ENCODE assay signal across 29 cellular contexts in the genomic region with DNA sequence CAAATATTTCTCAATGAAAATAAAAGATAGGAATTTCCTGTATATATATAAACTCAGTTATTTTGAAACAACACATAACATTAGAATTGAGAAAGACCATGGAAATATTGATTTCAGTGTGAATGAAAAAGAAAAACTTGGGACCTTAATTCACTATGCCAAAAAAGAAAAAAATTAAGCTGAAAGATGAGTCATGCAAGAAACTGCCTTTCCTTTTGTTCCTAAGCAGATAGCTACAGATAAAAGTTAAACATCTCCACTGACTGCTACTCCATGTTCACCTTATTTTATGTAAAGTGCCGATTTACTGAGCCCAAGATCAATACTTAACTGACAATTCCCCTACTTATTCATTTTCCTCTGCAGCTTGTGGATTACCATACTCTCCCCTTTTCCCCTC. TPM values are rescaled to one million over a fixed set of nuclear protein-coding genes. Genes with fewer than 3 reads are reported as not detected.
DNase-seq lines count a peak whose midpoint lies in the region; ATAC-seq, FAIRE-seq and TF ChIP-seq lines count a peak whose summit lies in the region.
"Had no signal": no experiment of that assay in that cellular context is flagged by ENCODE, and none has a peak within 500 bp of the region (broad histone marks: within the 10 kb centered on the region; RNA-seq: fewer than 3 reads in every experiment).

No MANE protein-coding gene starts in this region.

- peak overlapping the region; percentile 62; the same call in 1 of the 2 replicates for H2BK5ac ChIP-seq in H1 (ENCODE audit: low read depth, low read length)
- H2BK5ac ChIP-seq in neuronal stem cell (ENCODE audit: low read length) = no peak overlapping the region

- no peak for TF ChIP-seq RAD21 in H1 (IDR thresholded peaks at IDR 0.05 in 1 of 2, conservative IDR thresholded peaks at IDR 0.05 in 1 of 2; ENCODE audit: low read depth in 2 of 2, low read length in 2 of 2)

- H3K9me2 ChIP-seq in GM23248 (ENCODE audit: insufficient read depth) = no peaks in the 10 kb centered on the region
- H3K9me2 ChIP-seq in PC-3 (replicated peaks; ENCODE audit: low read length) = no peaks in the 10 kb centered on the region

- H2BK120ac ChIP-seq in H1 (replicated peaks; ENCODE audit: low read depth, low read length) = no peak overlapping the region
- H2BK120ac ChIP-seq in neuronal stem cell (ENCODE audit: low read depth, low read length) = no peak overlapping the region

- H3K23ac ChIP-seq in H1 (ENCODE audit: insufficient read length) (no peak overlapping the region), neuronal stem cell (ENCODE audit: low read depth, low read length, poor library complexity) (no peak overlapping the region)

- H4K20me1 ChIP-seq in GM23248 (ENCODE audit: insufficient read depth) (no peaks in the 10 kb centered on the region), PC-3 (ENCODE audit: low read length) (no peaks in the 10 kb centered on the region), H1 (replicated peaks in 1 of 2; ENCODE audit: control insufficient read depth in 1 of 2, insufficient read depth in 2 of 2, low read length in 2 of 2) (no peaks in the 10 kb centered on the region)

- no peak overlapping the region for H3K4me3 ChIP-seq in GM23248
- no peak overlapping the region for H3K4me3 ChIP-seq in PC-3 (ENCODE audit: low read length)
- H3K4me3 ChIP-seq in H1 (ENCODE audit: extremely low read depth in 1 of 4, insufficient read depth in 2 of 4, low read depth in 3 of 4, low read length in 4 of 4) = no peak overlapping the region
- H3K4me3 ChIP-seq in neuronal stem cell (ENCODE audit: low read length in 2 of 2) = no peak overlapping the region
- H3K4me3 ChIP-seq in ovary = no peak overlapping the region
- no peak overlapping the region for H3K4me3 ChIP-seq in right lobe of liver
- H3K4me3 ChIP-seq: SJSA1 had no signal

- H3F3A ChIP-seq in GM23248 (ENCODE audit: insufficient read depth) = no peaks in the 10 kb centered on the region
- H3F3A ChIP-seq in PC-3 (ENCODE audit: low read length, unreplicated experiment) = no peaks in the 10 kb centered on the region

- H3K9me3 ChIP-seq in GM23248 (ENCODE audit: low read depth) = no peaks in the 10 kb centered on the region
- H3K9me3 ChIP-seq in PC-3 (ENCODE audit: low read length) = no peaks in the 10 kb centered on the region
- no peaks in the 10 kb centered on the region for H3K9me3 ChIP-seq in H1 (ENCODE audit: insufficient read depth in 2 of 2, low read depth in 1 of 2, low read length in 1 of 2)
- H3K9me3 ChIP-seq in neuronal stem cell (replicated peaks in 1 of 2; ENCODE audit: control insufficient read depth in 2 of 2, insufficient read depth in 1 of 2, low read depth in 1 of 2, low read length in 2 of 2) = no peaks in the 10 kb centered on the region
- H3K9me3 ChIP-seq in ovary = no peaks in the 10 kb centered on the region
- no peaks in the 10 kb centered on the region for H3K9me3 ChIP-seq in right lobe of liver
- H3K9me3 ChIP-seq: SJSA1 had no signal

- H3K4me2 ChIP-seq in GM23248 (ENCODE audit: unreplicated experiment) (no peak overlapping the region), PC-3 (ENCODE audit: low read length) (no peak overlapping the region), H1 (ENCODE audit: insufficient read depth in 1 of 2, low read depth in 2 of 2, low read length in 2 of 2) (no peak overlapping the region), neuronal stem cell (ENCODE audit: insufficient read depth, low read length, poor library complexity, severe bottlenecking) (no peak overlapping the region)

- H3K27me3 ChIP-seq in GM23248 (replicated peaks; ENCODE audit: insufficient read depth) (peaks cover 18% of the 10 kb centered on the region), PC-3 (ENCODE audit: low read length) (no peaks in the 10 kb centered on the region), H1 (replicated peaks in 1 of 4; ENCODE audit: control insufficient read depth in 3 of 4, extremely low read depth in 1 of 4, insufficient read depth in 3 of 4, low read length in 3 of 4) (no peaks in the 10 kb centered on the region), neuronal stem cell (ENCODE audit: control insufficient read depth in 3 of 3, insufficient read depth in 3 of 3, low read depth in 1 of 3, low read length in 3 of 3) (no peaks in the 10 kb centered on the region), ovary (no peaks in the 10 kb centered on the region), right lobe of liver (no peaks in the 10 kb centered on the region)
- H3K27me3 ChIP-seq: SJSA1 had no signal

- H2AK5ac ChIP-seq in H1 (ENCODE audit: low read depth, low read length) = no peak overlapping the region
- no peak overlapping the region for H2AK5ac ChIP-seq in neuronal stem cell (ENCODE audit: low read depth, low read length)

- peak overlapping the region; percentile 85 for H4K5ac ChIP-seq in H1 (ENCODE audit: insufficient read length, low read depth, low read length)

- H3K27ac ChIP-seq in GM23248 (no peak overlapping the region), PC-3 (ENCODE audit: low read length) (no peak overlapping the region), H1 (ENCODE audit: low read depth, low read length) (no peak overlapping the region), neuronal stem cell (replicated peaks; ENCODE audit: low read length) (no peak overlapping the region), ovary (no peak overlapping the region), right lobe of liver (no peak overlapping the region)
- H3K27ac ChIP-seq: SJSA1 had no signal

- no peak overlapping the region for H3K56ac ChIP-seq in H1 (replicated peaks; ENCODE audit: insufficient read length, low read depth, low read length)

- no TSS peak for BruUV-seq in PC-3 (replicated peaks; lab: Mats Ljungman, UMichigan)

- H3K36me3 ChIP-seq in GM23248 (ENCODE audit: low read depth) = no peaks in the 10 kb centered on the region
- no peaks in the 10 kb centered on the region for H3K36me3 ChIP-seq in PC-3 (ENCODE audit: low read depth, low read length)
- H3K36me3 ChIP-seq in H1 (ENCODE audit: control insufficient read depth in 2 of 4, insufficient read depth in 4 of 4, low read length in 3 of 4) = no peaks in the 10 kb centered on the region
- no peaks in the 10 kb centered on the region for H3K36me3 ChIP-seq in neuronal stem cell (replicated peaks in 1 of 2; ENCODE audit: control insufficient read depth in 2 of 2, insufficient read depth in 2 of 2, low read length in 2 of 2)
- no peaks in the 10 kb centered on the region for H3K36me3 ChIP-seq in ovary
- H3K36me3 ChIP-seq in right lobe of liver = no peaks in the 10 kb centered on the region
- H3K36me3 ChIP-seq: SJSA1 had no signal

- H3K4ac ChIP-seq in H1 (replicated peaks; ENCODE audit: insufficient read length, low read depth, low read length) = no peak overlapping the region
- no peak overlapping the region for H3K4ac ChIP-seq in neuronal stem cell (ENCODE audit: low read length)

- H3K14ac ChIP-seq in H1 (ENCODE audit: insufficient read length) = no peak overlapping the region
- no peak overlapping the region for H3K14ac ChIP-seq in neuronal stem cell (ENCODE audit: low read length)

- DNase-seq in GM23248 = peak; percentile 27
- peak; percentile 28 for DNase-seq in PC-3
- DNase-seq in H1 (ENCODE audit: low read depth in 1 of 2, low spot score in 2 of 2) = no peak
- no peak for DNase-seq in neuronal stem cell (ENCODE audit: low spot score)
- DNase-seq in ovary = no peak
- DNase-seq in right lobe of liver = no peak
- DNase-seq: 8988T; AML-193; C1 segment of cervical spinal cord; CD8-positive, alpha-beta T cell; DMS153; Karpas-422; MV-4-11; NCI-H1105 treated with DMSO at 0.1 percent for 48 hours; NCI-H1694 treated with DMSO at 0.1 percent for 48 hours; NCI-H2081 treated with DMSO at 0.1 percent for 48 hours; NCI-H2171 treated with DMSO at 0.1 percent for 48 hours; NCI-H524 treated with DMSO at 0.1 percent for 48 hours; NCI-H82 had no signal

- H2BK12ac ChIP-seq in H1 (ENCODE audit: low read depth, low read length) = 0 out of 2 replicates have a peak overlapping the region, but pooled peaks have one; percentile 19
- no peak overlapping the region for H2BK12ac ChIP-seq in neuronal stem cell (ENCODE audit: low read length)

- H2BK15ac ChIP-seq in H1 (ENCODE audit: low read length) = no peak overlapping the region
- no peak overlapping the region for H2BK15ac ChIP-seq in neuronal stem cell (ENCODE audit: low read length)

- TF ChIP-seq EP300 in H1 (IDR thresholded peaks at IDR 0.05; ENCODE audit: borderline replicate concordance in 1 of 2, low read depth in 2 of 2, low read length in 2 of 2) = no peak
- no peak for TF ChIP-seq EP300 in ovary (IDR thresholded peaks at IDR 0.05)

- in situ Hi-C loops in GM23248 (cut with MboI) = no loop called here

- no peaks in the 10 kb centered on the region for H3K23me2 ChIP-seq in H1 (ENCODE audit: low read depth, low read length)

- WGBS in GM23248 (ENCODE audit: low coverage in 1 of 2, low lambda C conversion rate in 2 of 2, missing lambda C conversion rate in 2 of 2), 2 experiments = 21 to 33% methylated on average over 1 of the region's 1 CpG
- 88% methylated on average over 1 of the region's 1 CpG; no CpG with 5 or more reads in 1 of the 2 experiments for WGBS in H1 (ENCODE audit: extremely low coverage in 1 of 2, insufficient coverage in 1 of 2, insufficient read length in 1 of 2, insufficient replicate concordance in 2 of 2, low coverage in 1 of 2, low lambda C conversion rate in 2 of 2, missing lambda C conversion rate in 1 of 2), 2 experiments
- no CpG with 5 or more reads among the region's 1 CpG for WGBS in neuronal stem cell (ENCODE audit: extremely low coverage in 2 of 2, insufficient read length in 2 of 2, insufficient replicate concordance in 1 of 2), 2 donors
- whole genome bisulfite sequencing in ovary, 3 donors = 9 to 45% (median 20%) methylated on average over 1 of the region's 1 CpG
- WGBS in right lobe of liver (ENCODE audit: insufficient coverage, low coverage, low lambda C conversion rate, missing lambda C conversion rate) = 36% methylated on average over 1 of the region's 1 CpG

- H3K18ac ChIP-seq in H1 (ENCODE audit: extremely low read depth, low read length) = peak overlapping the region; percentile 35; the same call in 1 of the 2 replicates
- no peak overlapping the region for H3K18ac ChIP-seq in neuronal stem cell (ENCODE audit: low read length)

- peaks cover 4% of the 10 kb centered on the region; the same call in 1 of the 2 replicates for H3K4me1 ChIP-seq in GM23248 (ENCODE audit: insufficient read depth)
- no peaks in the 10 kb centered on the region for H3K4me1 ChIP-seq in PC-3 (ENCODE audit: insufficient read depth, low read length)
- peaks cover 0 to 12% (median 2%) of the 10 kb centered on the region in 4 experiments; a peak in 3 of 7 replicates for H3K4me1 ChIP-seq in H1 (replicated peaks in 1 of 4; ENCODE audit: control insufficient read depth in 3 of 4, insufficient read depth in 4 of 4, low read length in 3 of 4)
- peaks cover 0 to 7% of the 10 kb centered on the region in 2 donors for H3K4me1 ChIP-seq in neuronal stem cell (ENCODE audit: control insufficient read depth in 2 of 2, insufficient read depth in 1 of 2, low read depth in 1 of 2, low read length in 2 of 2)
- no peaks in the 10 kb centered on the region for H3K4me1 ChIP-seq in ovary (ENCODE audit: insufficient read depth)
- H3K4me1 ChIP-seq in right lobe of liver = no peaks in the 10 kb centered on the region

- H2AFZ ChIP-seq in GM23248 (no peak overlapping the region), PC-3 (ENCODE audit: low read length) (no peak overlapping the region), H1 (ENCODE audit: low read length) (no peak overlapping the region), neuronal stem cell (ENCODE audit: low read length) (peak overlapping the region; percentile 2)

- intact Hi-C loops in PC-3 (cut with micrococcal nuclease) (no loop called here), ovary (cut with DNase I) (no loop called here), right lobe of liver (cut with DNase I) (no loop called here)

- ATAC-seq in PC-3 = peak; percentile 48; the same call in 1 of the 2 replicates
- ATAC-seq in right lobe of liver = no peak
- no peak for ATAC-seq in GM18520 (IDR thresholded peaks at IDR 0.05; ENCODE audit: unreplicated experiment)
- ATAC-seq in GM21717 (IDR thresholded peaks at IDR 0.05; ENCODE audit: unreplicated experiment) = no peak
- ATAC-seq: CD8-positive, alpha-beta T cell; Right ventricle myocardium inferior had no signal

- H3K9ac ChIP-seq in GM23248 (no peak overlapping the region), PC-3 (ENCODE audit: low read length) (no peak overlapping the region), H1 (replicated peaks in 1 of 4; ENCODE audit: extremely low read depth in 1 of 4, low read depth in 3 of 4, low read length in 3 of 4) (no peak overlapping the region), neuronal stem cell (ENCODE audit: low read depth, low read length, poor library complexity) (no peak overlapping the region)

- no peak for FAIRE-seq in H1 (lab: Jason Lieb, UNC)
- FAIRE-seq: GM12891 had no signal

- H4K8ac ChIP-seq in H1 (ENCODE audit: extremely low read depth, insufficient read depth, low read length) (no peak overlapping the region), neuronal stem cell (ENCODE audit: low read depth, low read length) (no peak overlapping the region)

- POLR2A ChIA-PET in PC-3 (lab: Charles Lee; ENCODE audit: unreplicated experiment) (interaction anchor here (0.5 kb wide), 1 partner anchor 43 kb away, joined by 4 read pairs; no protein-coding TSS in a partner anchor), H1 (lab: Charles Lee; ENCODE audit: partially characterized antibody) (interaction anchor here (1.0 to 7.4 kb wide), 5 partner anchors 12 to 81 kb away, joined by 3 to 50 read pairs (median 4); a partner anchor contains a TSS)

- no peaks in the 10 kb centered on the region for H3K79me2 ChIP-seq in GM23248 (ENCODE audit: insufficient read depth)
- H3K79me2 ChIP-seq in PC-3 (ENCODE audit: low read length) = no peaks in the 10 kb centered on the region
- H3K79me2 ChIP-seq in H1 (ENCODE audit: control insufficient read depth in 1 of 2, insufficient read depth in 2 of 2, low read length in 2 of 2) = no peaks in the 10 kb centered on the region

- CTCF ChIA-PET in PC-3 (lab: Charles Lee) (no interaction called here), H1 (lab: Charles Lee; ENCODE audit: partially characterized antibody) (interaction anchor here (0.9 to 3.6 kb wide), 5 partner anchors 11 to 118 kb away, joined by 3 to 17 read pairs (median 4); no protein-coding TSS in a partner anchor)

- no peak overlapping the region; the same call in 1 of the 2 replicates for H2BK20ac ChIP-seq in H1 (ENCODE audit: low read length)

- TF ChIP-seq POLR2A in H1 (IDR thresholded peaks at IDR 0.05; ENCODE audit: control extremely low read depth in 1 of 2, low read depth in 2 of 2, low read length in 2 of 2) (no peak), ovary (IDR thresholded peaks at IDR 0.05) (no peak), right lobe of liver (IDR thresholded peaks at IDR 0.05) (no peak)

- H4K91ac ChIP-seq in H1 (replicated peaks; ENCODE audit: insufficient read length, low read length) = no peak overlapping the region
- no peak overlapping the region for H4K91ac ChIP-seq in neuronal stem cell (ENCODE audit: low read depth, low read length, poor library complexity)

- no peak for TF ChIP-seq CTCF in PC-3 (conservative IDR thresholded peaks at IDR 0.05; ENCODE audit: low read depth, low read length)
- TF ChIP-seq CTCF in H1 (IDR thresholded peaks at IDR 0.05; ENCODE audit: control extremely low read depth in 1 of 3, insufficient read depth in 1 of 3, low read depth in 1 of 3, low read length in 3 of 3) = no peak
- no peak for TF ChIP-seq CTCF in ovary (IDR thresholded peaks at IDR 0.05)
- no peak for TF ChIP-seq CTCF in right lobe of liver (IDR thresholded peaks at IDR 0.05)

- no peaks in the 10 kb centered on the region for H3K79me1 ChIP-seq in H1 (ENCODE audit: low read depth, low read length)
- H3K79me1 ChIP-seq in neuronal stem cell (ENCODE audit: low read depth, low read length) = no peaks in the 10 kb centered on the region

RNA-seq across cellular contexts. Expression of a gene that starts 40.3 kb away (rescaled TPM):
- total RNA-seq in GM23248 (2014; rRNA removed; shearing (Covaris generic)) = 38.0 and 41.4 TPM in 2 replicates
- polyA plus RNA-seq in GM23248 (2016; fragmentation: Nextera tagmentation; extraction: Ambion mirVana) (27.6 and 29.8 TPM in 2 replicates), H1 (2011; rRNA removed) (25.7 and 30.8 TPM in 2 replicates), ovary (10 to 100 TPM; 83.8 to 86.6 TPM)
- total RNA-seq in PC-3 (2014; rRNA removed) (47.6 and 55.5 TPM in 2 replicates), ovary (100 to 1,000 TPM in 3 of 7 donors, 10 to 100 TPM in 4; 72.1 to 116 (median 95.0) TPM), right lobe of liver (10 to 100 TPM; 15.5 to 32.9 (median 26.0) TPM)
- 89.5 and 94.5 TPM in 2 replicates for total RNA-seq in H1 (2021; fragmentation: NEBNext Ultra II Directional; extraction: Animal tissue kit (Norgen Biotek cat#: 25700))
- 48.9 TPM for polyA plus RNA-seq in H1 (2011; cell fraction: cytosol; rRNA removed)
- 48.5 TPM for polyA plus RNA-seq in H1 (2011; cell fraction: nucleus; rRNA removed)
- 62.5 to 98.2 TPM (median 70.3 TPM) in 4 replicates for polyA plus RNA-seq in H1 (2012, experiment 1 of 2)
- 6.3 TPM for polyA plus RNA-seq in H1 (2012, experiment 2 of 2)
- polyA plus RNA-seq in H1 (2013, experiment 1 of 2) = 64.1 TPM
- 57.2 TPM for polyA plus RNA-seq in H1 (2013, experiment 2 of 2)
- 45.0 and 55.8 TPM in 2 replicates for polyA minus RNA-seq in H1 (2011; rRNA and poly(A)+ RNA removed)
- polyA minus RNA-seq in H1 (2011; cell fraction: cytosol; rRNA and poly(A)+ RNA removed) = 26.1 TPM
- polyA minus RNA-seq in H1 (2011; cell fraction: nucleus; rRNA and poly(A)+ RNA removed) = 109 TPM
- 62.6 TPM for polyA plus RNA-seq in neuronal stem cell (2013, experiment 1 of 2)
- polyA plus RNA-seq in neuronal stem cell (2013, experiment 2 of 2) = 64.3 TPM

RNA-seq across cellular contexts. Expression of a gene that starts 57.1 kb away (rescaled TPM):
- total RNA-seq in GM23248 (2014; rRNA removed; shearing (Covaris generic)) = not detected in 2 replicates
- polyA plus RNA-seq in GM23248 (2016; fragmentation: Nextera tagmentation; extraction: Ambion mirVana) = not detected in 2 replicates
- total RNA-seq in PC-3 (2014; rRNA removed) = not detected in 2 replicates
- total RNA-seq in H1 (2021; fragmentation: NEBNext Ultra II Directional; extraction: Animal tissue kit (Norgen Biotek cat#: 25700)) = 0.71 and 0.96 TPM in 2 replicates
- 0.25 and 0.38 TPM in 2 replicates for polyA plus RNA-seq in H1 (2011; rRNA removed)
- 0.54 TPM for polyA plus RNA-seq in H1 (2011; cell fraction: cytosol; rRNA removed)
- 0.29 TPM for polyA plus RNA-seq in H1 (2011; cell fraction: nucleus; rRNA removed)
- 0.28 to 0.79 TPM (median 0.46 TPM) in 4 replicates for polyA plus RNA-seq in H1 (2012, experiment 1 of 2)
- polyA plus RNA-seq in H1 (2012, experiment 2 of 2) = not detected
- 1.8 TPM for polyA plus RNA-seq in H1 (2013, experiment 1 of 2)
- 1.7 TPM for polyA plus RNA-seq in H1 (2013, experiment 2 of 2)
- polyA minus RNA-seq in H1 (2011; rRNA and poly(A)+ RNA removed) = 0.85 and 1.2 TPM in 2 replicates
- polyA minus RNA-seq in H1 (2011; cell fraction: cytosol; rRNA and poly(A)+ RNA removed) = 1.2 TPM
- 1.2 TPM for polyA minus RNA-seq in H1 (2011; cell fraction: nucleus; rRNA and poly(A)+ RNA removed)
- 0.01 TPM for polyA plus RNA-seq in neuronal stem cell (2013, experiment 1 of 2)
- polyA plus RNA-seq in neuronal stem cell (2013, experiment 2 of 2) = not detected
- total RNA-seq in ovary = not detected
- not detected for polyA plus RNA-seq in ovary
- total RNA-seq in right lobe of liver = not detected
- total RNA-seq: CD8-positive, alpha-beta T cell; G401; H4; M059J; OCI-LY7; Right ventricle myocardium inferior; SJSA1 had no signal
- polyA plus RNA-seq: AG04450 had no signal

Comparison
In these comparisons a context has a peak if more than half of its experiments do, and no peak if none do; other contexts are left out.
1. DNase-seq: peak in GM23248 (single experiment) and PC-3 (single experiment); none in H1 (0 of 2), neuronal stem cell (single experiment), ovary (0 of 5) and right lobe of liver (0 of 3).